Comparison of ENCODE assay signal across 2 cellular contexts in the genomic region with DNA sequence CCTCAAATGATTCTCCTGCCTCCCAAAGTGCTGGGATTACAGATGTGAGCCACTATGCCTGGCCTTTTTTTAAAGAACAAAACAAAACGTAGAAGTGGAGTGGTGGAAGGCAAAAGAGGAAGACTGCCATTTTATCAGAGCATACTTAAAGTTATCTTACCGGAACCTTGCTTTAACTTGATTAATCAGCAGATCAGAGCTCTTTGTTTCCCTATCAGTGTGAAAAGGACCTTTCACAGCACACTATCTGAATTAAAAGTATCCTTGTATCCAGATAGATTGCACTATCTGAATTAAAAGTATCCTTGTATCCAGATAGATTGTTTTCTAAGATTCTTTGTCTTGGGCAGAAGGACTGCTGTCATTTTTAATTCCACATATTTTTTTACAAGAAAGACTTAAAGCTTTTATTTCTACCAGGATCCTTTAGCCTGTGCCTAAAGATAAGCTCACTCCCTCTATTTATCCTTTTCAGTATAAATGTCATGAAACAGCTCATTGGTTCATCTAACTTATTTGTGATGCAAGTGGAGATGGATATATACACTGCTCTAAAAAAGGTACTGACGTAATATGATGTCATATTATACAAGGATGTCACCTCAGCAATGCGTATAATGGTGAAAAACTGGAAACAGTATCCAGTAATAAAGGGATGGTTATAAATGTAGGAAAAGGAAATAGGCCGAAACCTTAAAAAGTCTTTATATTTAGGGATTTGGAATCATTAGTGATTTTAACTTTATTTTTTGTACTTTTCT.
TF ChIP-seq lines count a peak whose summit lies in the region.

No MANE protein-coding gene starts in this region.

TF ChIP-seq in HepG2, 621 proteins besides CTCF, POLR2A, EP300 and RAD21:
- no peak for TF ChIP-seq HIVEP1 (CRISPR knock-in tag; IDR thresholded peaks at IDR 0.05)
- peak; percentile 77 for TF ChIP-seq ATF7 (IDR thresholded peaks at IDR 0.05)
- TF ChIP-seq ATF7 (CRISPR knock-in tag; IDR thresholded peaks at IDR 0.05): no peak
- peak; percentile 8; the same call in 1 of the 2 replicates for TF ChIP-seq CREB1 (IDR thresholded peaks at IDR 0.05)
- TF ChIP-seq CREB1 (CRISPR knock-in tag; IDR thresholded peaks at IDR 0.05): no peak
TF ChIP-seq in HepG2: peak in this region for 2.

TF ChIP-seq in K562, 482 proteins besides CTCF, POLR2A, EP300 and RAD21 (continues in another document):
- TF ChIP-seq CBFA2T3 (IDR thresholded peaks at IDR 0.05): peak; percentile 39; the same call in 1 of the 2 replicates
- TF ChIP-seq, protein P1, sequence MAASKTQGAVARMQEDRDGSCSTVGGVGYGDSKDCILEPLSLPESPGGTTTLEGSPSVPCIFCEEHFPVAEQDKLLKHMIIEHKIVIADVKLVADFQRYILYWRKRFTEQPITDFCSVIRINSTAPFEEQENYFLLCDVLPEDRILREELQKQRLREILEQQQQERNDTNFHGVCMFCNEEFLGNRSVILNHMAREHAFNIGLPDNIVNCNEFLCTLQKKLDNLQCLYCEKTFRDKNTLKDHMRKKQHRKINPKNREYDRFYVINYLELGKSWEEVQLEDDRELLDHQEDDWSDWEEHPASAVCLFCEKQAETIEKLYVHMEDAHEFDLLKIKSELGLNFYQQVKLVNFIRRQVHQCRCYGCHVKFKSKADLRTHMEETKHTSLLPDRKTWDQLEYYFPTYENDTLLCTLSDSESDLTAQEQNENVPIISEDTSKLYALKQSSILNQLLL (CRISPR knock-in tag; IDR thresholded peaks at IDR 0.05; ENCODE audit: borderline replicate concordance): no peak
- no peak for TF ChIP-seq CEBPB (tag; IDR thresholded peaks at IDR 0.05)
- no peak for TF ChIP-seq BACH1 (tag; IDR thresholded peaks at IDR 0.05)
- peak; percentile 46 for TF ChIP-seq RBM25 (IDR thresholded peaks at IDR 0.05; ENCODE audit: low read depth, low read length, severe bottlenecking)
- no peak for TF ChIP-seq ZNF583 (CRISPR knock-in tag; IDR thresholded peaks at IDR 0.05)
- TF ChIP-seq CEBPG (CRISPR knock-in tag; IDR thresholded peaks at IDR 0.05): no peak
- TF ChIP-seq CEBPG (tag; conservative IDR thresholded peaks at IDR 0.05 in 1 of 2, IDR thresholded peaks at IDR 0.05 in 1 of 2): peak in 1 of 2 experiments; percentile 56; a peak in 2 of 4 replicates
- no peak for TF ChIP-seq PHF20 (IDR thresholded peaks at IDR 0.05; ENCODE audit: partially characterized antibody)
- no peak for TF ChIP-seq MED1 (CRISPR knock-in tag; IDR thresholded peaks at IDR 0.05; ENCODE audit: borderline replicate concordance)
- no peak for TF ChIP-seq MAFF (IDR thresholded peaks at IDR 0.05; ENCODE audit: low read length)
- TF ChIP-seq ZNF41 (CRISPR knock-in tag; conservative IDR thresholded peaks at IDR 0.05): no peak
- TF ChIP-seq GTF2E2 (tag; IDR thresholded peaks at IDR 0.05): no peak
- peak; percentile 52; the same call in 1 of the 2 replicates for TF ChIP-seq SPI1 (IDR thresholded peaks at IDR 0.05; ENCODE audit: borderline replicate concordance, low read depth, low read length)
- TF ChIP-seq FIP1L1 (IDR thresholded peaks at IDR 0.05; ENCODE audit: low read depth, low read length, poor library complexity, severe bottlenecking): no peak
- TF ChIP-seq, protein P2, sequence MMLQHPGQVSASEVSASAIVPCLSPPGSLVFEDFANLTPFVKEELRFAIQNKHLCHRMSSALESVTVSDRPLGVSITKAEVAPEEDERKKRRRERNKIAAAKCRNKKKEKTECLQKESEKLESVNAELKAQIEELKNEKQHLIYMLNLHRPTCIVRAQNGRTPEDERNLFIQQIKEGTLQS (IDR thresholded peaks at IDR 0.05): peak; percentile 56
- TF ChIP-seq, protein P2 (CRISPR knock-in tag; conservative IDR thresholded peaks at IDR 0.05): no peak
- TF ChIP-seq ZC3H4 (CRISPR knock-in tag; IDR thresholded peaks at IDR 0.05; ENCODE audit: borderline replicate concordance): no peak
- TF ChIP-seq BDP1 (IDR thresholded peaks at IDR 0.05; ENCODE audit: insufficient read depth, insufficient read length): no peak
- 0 out of 4 replicates have a peak, but pooled peaks of 1 of the 2 experiments have one; percentile 1 for TF ChIP-seq KDM1A (IDR thresholded peaks at IDR 0.05)
- peak; percentile 83 for TF ChIP-seq ZNF146 (CRISPR knock-in tag; IDR thresholded peaks at IDR 0.05; ENCODE audit: unreplicated experiment)
- TF ChIP-seq, protein P3, sequence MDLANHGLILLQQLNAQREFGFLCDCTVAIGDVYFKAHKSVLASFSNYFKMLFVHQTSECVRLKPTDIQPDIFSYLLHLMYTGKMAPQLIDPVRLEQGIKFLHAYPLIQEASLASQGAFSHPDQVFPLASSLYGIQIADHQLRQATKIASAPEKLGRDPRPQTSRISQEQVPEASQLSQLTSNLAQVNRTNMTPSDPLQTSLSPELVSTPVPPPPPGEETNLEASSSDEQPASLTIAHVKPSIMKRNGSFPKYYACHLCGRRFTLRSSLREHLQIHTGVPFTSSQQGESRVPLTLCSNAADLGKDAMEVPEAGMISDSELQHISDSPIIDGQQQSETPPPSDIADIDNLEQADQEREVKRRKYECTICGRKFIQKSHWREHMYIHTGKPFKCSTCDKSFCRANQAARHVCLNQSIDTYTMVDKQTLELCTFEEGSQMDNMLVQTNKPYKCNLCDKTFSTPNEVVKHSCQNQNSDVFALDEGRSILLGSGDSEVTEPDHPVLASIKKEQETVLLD (IDR thresholded peaks at IDR 0.05): no peak
- TF ChIP-seq CHD1 (IDR thresholded peaks at IDR 0.05; ENCODE audit: low read length): no peak
- no peak for TF ChIP-seq ADNP (tag; IDR thresholded peaks at IDR 0.05)
- TF ChIP-seq PYGO2 (tag; IDR thresholded peaks at IDR 0.05): no peak
- TF ChIP-seq, protein P4, sequence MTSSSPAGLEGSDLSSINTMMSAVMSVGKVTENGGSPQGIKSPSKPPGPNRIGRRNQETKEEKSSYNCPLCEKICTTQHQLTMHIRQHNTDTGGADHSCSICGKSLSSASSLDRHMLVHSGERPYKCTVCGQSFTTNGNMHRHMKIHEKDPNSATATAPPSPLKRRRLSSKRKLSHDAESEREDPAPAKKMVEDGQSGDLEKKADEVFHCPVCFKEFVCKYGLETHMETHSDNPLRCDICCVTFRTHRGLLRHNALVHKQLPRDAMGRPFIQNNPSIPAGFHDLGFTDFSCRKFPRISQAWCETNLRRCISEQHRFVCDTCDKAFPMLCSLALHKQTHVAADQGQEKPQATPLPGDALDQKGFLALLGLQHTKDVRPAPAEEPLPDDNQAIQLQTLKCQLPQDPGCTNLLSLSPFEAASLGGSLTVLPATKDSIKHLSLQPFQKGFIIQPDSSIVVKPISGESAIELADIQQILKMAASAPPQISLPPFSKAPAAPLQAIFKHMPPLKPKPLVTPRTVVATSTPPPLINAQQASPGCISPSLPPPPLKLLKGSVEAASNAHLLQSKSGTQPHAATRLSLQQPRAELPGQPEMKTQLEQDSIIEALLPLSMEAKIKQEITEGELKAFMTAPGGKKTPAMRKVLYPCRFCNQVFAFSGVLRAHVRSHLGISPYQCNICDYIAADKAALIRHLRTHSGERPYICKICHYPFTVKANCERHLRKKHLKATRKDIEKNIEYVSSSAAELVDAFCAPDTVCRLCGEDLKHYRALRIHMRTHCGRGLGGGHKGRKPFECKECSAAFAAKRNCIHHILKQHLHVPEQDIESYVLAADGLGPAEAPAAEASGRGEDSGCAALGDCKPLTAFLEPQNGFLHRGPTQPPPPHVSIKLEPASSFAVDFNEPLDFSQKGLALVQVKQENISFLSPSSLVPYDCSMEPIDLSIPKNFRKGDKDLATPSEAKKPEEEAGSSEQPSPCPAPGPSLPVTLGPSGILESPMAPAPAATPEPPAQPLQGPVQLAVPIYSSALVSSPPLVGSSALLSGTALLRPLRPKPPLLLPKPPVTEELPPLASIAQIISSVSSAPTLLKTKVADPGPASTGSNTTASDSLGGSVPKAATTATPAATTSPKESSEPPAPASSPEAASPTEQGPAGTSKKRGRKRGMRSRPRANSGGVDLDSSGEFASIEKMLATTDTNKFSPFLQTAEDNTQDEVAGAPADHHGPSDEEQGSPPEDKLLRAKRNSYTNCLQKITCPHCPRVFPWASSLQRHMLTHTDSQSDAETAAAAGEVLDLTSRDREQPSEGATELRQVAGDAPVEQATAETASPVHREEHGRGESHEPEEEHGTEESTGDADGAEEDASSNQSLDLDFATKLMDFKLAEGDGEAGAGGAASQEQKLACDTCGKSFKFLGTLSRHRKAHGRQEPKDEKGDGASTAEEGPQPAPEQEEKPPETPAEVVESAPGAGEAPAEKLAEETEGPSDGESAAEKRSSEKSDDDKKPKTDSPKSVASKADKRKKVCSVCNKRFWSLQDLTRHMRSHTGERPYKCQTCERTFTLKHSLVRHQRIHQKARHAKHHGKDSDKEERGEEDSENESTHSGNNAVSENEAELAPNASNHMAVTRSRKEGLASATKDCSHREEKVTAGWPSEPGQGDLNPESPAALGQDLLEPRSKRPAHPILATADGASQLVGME (CRISPR knock-in tag; IDR thresholded peaks at IDR 0.05): no peak
- TF ChIP-seq ZNF586 (CRISPR knock-in tag; conservative IDR thresholded peaks at IDR 0.05): no peak
- no peak for TF ChIP-seq JUNB (CRISPR knock-in tag; conservative IDR thresholded peaks at IDR 0.05)
- no peak for TF ChIP-seq NFATC3 (IDR thresholded peaks at IDR 0.05)
- TF ChIP-seq, protein P5, sequence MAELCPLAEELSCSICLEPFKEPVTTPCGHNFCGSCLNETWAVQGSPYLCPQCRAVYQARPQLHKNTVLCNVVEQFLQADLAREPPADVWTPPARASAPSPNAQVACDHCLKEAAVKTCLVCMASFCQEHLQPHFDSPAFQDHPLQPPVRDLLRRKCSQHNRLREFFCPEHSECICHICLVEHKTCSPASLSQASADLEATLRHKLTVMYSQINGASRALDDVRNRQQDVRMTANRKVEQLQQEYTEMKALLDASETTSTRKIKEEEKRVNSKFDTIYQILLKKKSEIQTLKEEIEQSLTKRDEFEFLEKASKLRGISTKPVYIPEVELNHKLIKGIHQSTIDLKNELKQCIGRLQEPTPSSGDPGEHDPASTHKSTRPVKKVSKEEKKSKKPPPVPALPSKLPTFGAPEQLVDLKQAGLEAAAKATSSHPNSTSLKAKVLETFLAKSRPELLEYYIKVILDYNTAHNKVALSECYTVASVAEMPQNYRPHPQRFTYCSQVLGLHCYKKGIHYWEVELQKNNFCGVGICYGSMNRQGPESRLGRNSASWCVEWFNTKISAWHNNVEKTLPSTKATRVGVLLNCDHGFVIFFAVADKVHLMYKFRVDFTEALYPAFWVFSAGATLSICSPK (IDR thresholded peaks at IDR 0.05; ENCODE audit: borderline replicate concordance): no peak
- TF ChIP-seq ATF7 (IDR thresholded peaks at IDR 0.05): peak; percentile 31; the same call in 1 of the 2 replicates
- peak; percentile 29; the same call in 1 of the 2 replicates for TF ChIP-seq SOX6 (IDR thresholded peaks at IDR 0.05)
- TF ChIP-seq, protein P6, sequence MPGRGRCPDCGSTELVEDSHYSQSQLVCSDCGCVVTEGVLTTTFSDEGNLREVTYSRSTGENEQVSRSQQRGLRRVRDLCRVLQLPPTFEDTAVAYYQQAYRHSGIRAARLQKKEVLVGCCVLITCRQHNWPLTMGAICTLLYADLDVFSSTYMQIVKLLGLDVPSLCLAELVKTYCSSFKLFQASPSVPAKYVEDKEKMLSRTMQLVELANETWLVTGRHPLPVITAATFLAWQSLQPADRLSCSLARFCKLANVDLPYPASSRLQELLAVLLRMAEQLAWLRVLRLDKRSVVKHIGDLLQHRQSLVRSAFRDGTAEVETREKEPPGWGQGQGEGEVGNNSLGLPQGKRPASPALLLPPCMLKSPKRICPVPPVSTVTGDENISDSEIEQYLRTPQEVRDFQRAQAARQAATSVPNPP (IDR thresholded peaks at IDR 0.05; ENCODE audit: borderline replicate concordance, insufficient read depth, insufficient read length): no peak
- no peak for TF ChIP-seq KLF16 (IDR thresholded peaks at IDR 0.05)
- TF ChIP-seq PML (IDR thresholded peaks at IDR 0.05; ENCODE audit: low read length): no peak
- no peak for TF ChIP-seq TEAD1 (CRISPR knock-in tag; IDR thresholded peaks at IDR 0.05)
- peak; percentile 3; the same call in 1 of the 2 replicates for TF ChIP-seq BCOR (IDR thresholded peaks at IDR 0.05)
- TF ChIP-seq, protein P7, sequence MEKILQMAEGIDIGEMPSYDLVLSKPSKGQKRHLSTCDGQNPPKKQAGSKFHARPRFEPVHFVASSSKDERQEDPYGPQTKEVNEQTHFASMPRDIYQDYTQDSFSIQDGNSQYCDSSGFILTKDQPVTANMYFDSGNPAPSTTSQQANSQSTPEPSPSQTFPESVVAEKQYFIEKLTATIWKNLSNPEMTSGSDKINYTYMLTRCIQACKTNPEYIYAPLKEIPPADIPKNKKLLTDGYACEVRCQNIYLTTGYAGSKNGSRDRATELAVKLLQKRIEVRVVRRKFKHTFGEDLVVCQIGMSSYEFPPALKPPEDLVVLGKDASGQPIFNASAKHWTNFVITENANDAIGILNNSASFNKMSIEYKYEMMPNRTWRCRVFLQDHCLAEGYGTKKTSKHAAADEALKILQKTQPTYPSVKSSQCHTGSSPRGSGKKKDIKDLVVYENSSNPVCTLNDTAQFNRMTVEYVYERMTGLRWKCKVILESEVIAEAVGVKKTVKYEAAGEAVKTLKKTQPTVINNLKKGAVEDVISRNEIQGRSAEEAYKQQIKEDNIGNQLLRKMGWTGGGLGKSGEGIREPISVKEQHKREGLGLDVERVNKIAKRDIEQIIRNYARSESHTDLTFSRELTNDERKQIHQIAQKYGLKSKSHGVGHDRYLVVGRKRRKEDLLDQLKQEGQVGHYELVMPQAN (IDR thresholded peaks at IDR 0.05; ENCODE audit: borderline replicate concordance): no peak
- TF ChIP-seq ESRRB (CRISPR knock-in tag; IDR thresholded peaks at IDR 0.05; ENCODE audit: borderline replicate concordance): no peak
- TF ChIP-seq CC2D1A (IDR thresholded peaks at IDR 0.05): no peak
- TF ChIP-seq, protein P8, sequence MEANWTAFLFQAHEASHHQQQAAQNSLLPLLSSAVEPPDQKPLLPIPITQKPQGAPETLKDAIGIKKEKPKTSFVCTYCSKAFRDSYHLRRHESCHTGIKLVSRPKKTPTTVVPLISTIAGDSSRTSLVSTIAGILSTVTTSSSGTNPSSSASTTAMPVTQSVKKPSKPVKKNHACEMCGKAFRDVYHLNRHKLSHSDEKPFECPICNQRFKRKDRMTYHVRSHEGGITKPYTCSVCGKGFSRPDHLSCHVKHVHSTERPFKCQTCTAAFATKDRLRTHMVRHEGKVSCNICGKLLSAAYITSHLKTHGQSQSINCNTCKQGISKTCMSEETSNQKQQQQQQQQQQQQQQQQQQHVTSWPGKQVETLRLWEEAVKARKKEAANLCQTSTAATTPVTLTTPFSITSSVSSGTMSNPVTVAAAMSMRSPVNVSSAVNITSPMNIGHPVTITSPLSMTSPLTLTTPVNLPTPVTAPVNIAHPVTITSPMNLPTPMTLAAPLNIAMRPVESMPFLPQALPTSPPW (CRISPR knock-in tag; IDR thresholded peaks at IDR 0.05): no peak
- no peak for TF ChIP-seq ATF1 (CRISPR knock-in tag; IDR thresholded peaks at IDR 0.05)
- 0 out of 2 replicates have a peak, but pooled peaks have one; percentile 21 for TF ChIP-seq ATF1 (tag; IDR thresholded peaks at IDR 0.05)
- TF ChIP-seq, protein P9, sequence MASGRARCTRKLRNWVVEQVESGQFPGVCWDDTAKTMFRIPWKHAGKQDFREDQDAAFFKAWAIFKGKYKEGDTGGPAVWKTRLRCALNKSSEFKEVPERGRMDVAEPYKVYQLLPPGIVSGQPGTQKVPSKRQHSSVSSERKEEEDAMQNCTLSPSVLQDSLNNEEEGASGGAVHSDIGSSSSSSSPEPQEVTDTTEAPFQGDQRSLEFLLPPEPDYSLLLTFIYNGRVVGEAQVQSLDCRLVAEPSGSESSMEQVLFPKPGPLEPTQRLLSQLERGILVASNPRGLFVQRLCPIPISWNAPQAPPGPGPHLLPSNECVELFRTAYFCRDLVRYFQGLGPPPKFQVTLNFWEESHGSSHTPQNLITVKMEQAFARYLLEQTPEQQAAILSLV (tag; IDR thresholded peaks at IDR 0.05): no peak
- no peak for TF ChIP-seq ZKSCAN1 (IDR thresholded peaks at IDR 0.05; ENCODE audit: low read depth, low read length)
- TF ChIP-seq SMARCA4 (IDR thresholded peaks at IDR 0.05): no peak
